ENCODE assay signal across 8 cellular contexts in the genomic region with DNA sequence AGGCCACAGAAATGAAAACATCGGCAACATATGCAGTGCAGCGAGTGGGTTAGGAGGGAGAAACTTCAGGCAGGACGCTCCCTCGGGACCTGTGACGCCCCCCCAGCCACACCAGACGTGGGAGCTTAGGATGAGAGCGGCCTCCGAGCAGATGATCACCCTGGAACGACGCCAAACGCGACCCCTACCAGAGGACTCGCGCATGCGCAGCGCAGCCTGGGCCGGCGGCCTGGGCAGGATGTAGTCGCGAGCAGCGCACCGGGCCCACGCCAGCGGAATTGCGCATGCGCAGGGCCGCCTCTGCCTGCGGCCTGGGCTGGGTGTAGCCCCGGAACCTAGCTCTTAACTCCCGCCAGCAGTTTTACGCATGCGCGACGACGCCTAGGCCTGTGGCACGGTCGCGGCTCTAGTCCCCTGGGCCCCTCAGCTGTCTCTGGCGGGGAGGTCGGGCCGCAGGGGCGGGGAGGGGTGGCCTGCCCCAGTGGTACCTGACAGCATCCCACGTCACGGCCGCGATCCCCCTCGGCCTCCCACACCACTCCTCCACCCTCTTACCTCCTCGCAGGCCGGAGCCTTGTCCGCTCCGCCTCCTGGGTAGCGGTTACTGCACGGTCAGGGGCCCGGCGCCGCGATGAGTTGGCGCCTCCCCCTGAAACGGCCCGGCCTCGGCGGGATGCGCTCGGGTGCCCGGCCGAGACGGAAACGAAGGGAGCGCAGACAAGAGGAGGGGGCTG. TPM values are rescaled to one million over a fixed set of nuclear protein-coding genes. Genes with fewer than 3 reads are reported as not detected.
DNase-seq lines count a peak whose midpoint lies in the region; ATAC-seq lines count a peak whose summit lies in the region.

A gene (minus strand): TSS at position 608 of the 734 bp plus-strand sequence. CDS start 11,141 bp downstream, outside the sequence.

- H3K9ac ChIP-seq in mucosa of stomach (ENCODE audit: low read length) = peak within 1 kb of the TSS; percentile 92

- H3K36me3 ChIP-seq in esophagus (ENCODE audit: control insufficient read depth in 2 of 2, insufficient read depth in 2 of 2, low read length in 1 of 2) (no peaks in the 10 kb centered on the region), mucosa of stomach (ENCODE audit: control insufficient read depth, insufficient read depth, low read length) (no peaks in the 10 kb centered on the region)

- H3K9me3 ChIP-seq in esophagus (ENCODE audit: control insufficient read depth in 2 of 2, insufficient read depth in 1 of 2, low read depth in 1 of 2, low read length in 1 of 2) = no peaks in the 10 kb centered on the region
- no peaks in the 10 kb centered on the region for H3K9me3 ChIP-seq in mucosa of stomach (ENCODE audit: control insufficient read depth, low read length)

- peak; percentile 95 for DNase-seq in DMS153 (lab: John Stamatoyannopoulos, UW)
- peak; percentile 92 for DNase-seq in OCI-M2 (lab: John Stamatoyannopoulos, UW; ENCODE audit: unreplicated experiment)
- DNase-seq in activated T-cell treated with anti-CD3 and anti-CD28 coated beads, Interleukin-2, amount 50 U/mL, for 24 hours = peak; percentile 98
- DNase-seq in stimulated activated CD8-positive, alpha-beta memory T cell treated with anti-CD3 and anti-CD28 coated beads, Interleukin-4, amount 100 ng/mL, for 48 hours = peak; percentile 98

- ATAC-seq in GM21576 (IDR thresholded peaks at IDR 0.05; ENCODE audit: unreplicated experiment) = peak; percentile 69

- peak within 1 kb of the TSS; percentile 92 to 99 (median 96) for H3K4me3 Mint-ChIP-seq in IgD-negative memory B cell
- peak within 1 kb of the TSS; percentile 89 for H3K4me3 Mint-ChIP-seq in activated T-cell treated with anti-CD3 and anti-CD28 coated beads, Interleukin-2, amount 50 U/mL, for 24 hours

- H3K9me3 Mint-ChIP-seq in IgD-negative memory B cell = peaks cover 0 to 11% (median 5%) of the 10 kb centered on the region in 3 donors
- H3K9me3 Mint-ChIP-seq in activated T-cell treated with anti-CD3 and anti-CD28 coated beads, Interleukin-2, amount 50 U/mL, for 24 hours = no peaks in the 10 kb centered on the region

- peaks cover 0 to 2% of the 10 kb centered on the region in 2 donors for H3K4me1 ChIP-seq in esophagus (ENCODE audit: control insufficient read depth in 2 of 2, insufficient read depth in 2 of 2, low read length in 1 of 2)
- peaks cover 20% of the 10 kb centered on the region for H3K4me1 ChIP-seq in mucosa of stomach (ENCODE audit: control insufficient read depth, insufficient read depth, low read length)

- no peaks in the 10 kb centered on the region for H3K36me3 Mint-ChIP-seq in IgD-negative memory B cell
- peaks cover 3% of the 10 kb centered on the region for H3K36me3 Mint-ChIP-seq in activated T-cell treated with anti-CD3 and anti-CD28 coated beads, Interleukin-2, amount 50 U/mL, for 24 hours (ENCODE audit: low read depth)

- H3K27ac Mint-ChIP-seq in IgD-negative memory B cell = peak within 1 kb of the TSS; percentile 95 to 99 (median 98)
- peak within 1 kb of the TSS; percentile 98 for H3K27ac Mint-ChIP-seq in activated T-cell treated with anti-CD3 and anti-CD28 coated beads, Interleukin-2, amount 50 U/mL, for 24 hours

- H3K4me3 ChIP-seq in esophagus (ENCODE audit: low read depth in 1 of 2, low read length in 2 of 2) (peak within 1 kb of the TSS; percentile 83 to 96), mucosa of stomach (ENCODE audit: low read length) (peak within 1 kb of the TSS; percentile 62)

- H3K27me3 ChIP-seq in esophagus (ENCODE audit: control insufficient read depth in 1 of 2, insufficient read depth in 2 of 2, low read length in 2 of 2) (no peaks in the 10 kb centered on the region), mucosa of stomach (ENCODE audit: control insufficient read depth, insufficient read depth, low read length) (no peaks in the 10 kb centered on the region)

- H3K4me1 Mint-ChIP-seq in IgD-negative memory B cell = peaks cover 4 to 17% (median 13%) of the 10 kb centered on the region in 3 donors
- H3K4me1 Mint-ChIP-seq in activated T-cell treated with anti-CD3 and anti-CD28 coated beads, Interleukin-2, amount 50 U/mL, for 24 hours (ENCODE audit: low read depth) = peaks cover 36% of the 10 kb centered on the region

- peaks cover 11% of the 10 kb centered on the region for H3K27me3 Mint-ChIP-seq in IgD-negative memory B cell
- no peaks in the 10 kb centered on the region for H3K27me3 Mint-ChIP-seq in activated T-cell treated with anti-CD3 and anti-CD28 coated beads, Interleukin-2, amount 50 U/mL, for 24 hours

- H3K27ac ChIP-seq in esophagus (ENCODE audit: low read depth in 2 of 2, low read length in 1 of 2) = peak within 1 kb of the TSS; percentile 95 to 99

- WGBS in esophagus, 2 donors = 0% methylated on average over 69 of the region's 69 CpGs

RNA-seq across cellular contexts. Expression of the gene that starts here (rescaled TPM):
- polyA plus RNA-seq in IgD-negative memory B cell (3.5 TPM), esophagus (10 to 100 TPM in 1 of 2 donors, 1 to 10 TPM in 1; 8.7 to 15.0 TPM)

Comparison
In these comparisons a context has a peak if more than half of its experiments do, and no peak if none do; other contexts are left out.
1. Peak in every context shown above with its lines: DNase-seq, ATAC-seq, H3K4me3 ChIP-seq and H3K27ac ChIP-seq.